Comparison of ENCODE assay signal across 19 cellular contexts in the genomic region with DNA sequence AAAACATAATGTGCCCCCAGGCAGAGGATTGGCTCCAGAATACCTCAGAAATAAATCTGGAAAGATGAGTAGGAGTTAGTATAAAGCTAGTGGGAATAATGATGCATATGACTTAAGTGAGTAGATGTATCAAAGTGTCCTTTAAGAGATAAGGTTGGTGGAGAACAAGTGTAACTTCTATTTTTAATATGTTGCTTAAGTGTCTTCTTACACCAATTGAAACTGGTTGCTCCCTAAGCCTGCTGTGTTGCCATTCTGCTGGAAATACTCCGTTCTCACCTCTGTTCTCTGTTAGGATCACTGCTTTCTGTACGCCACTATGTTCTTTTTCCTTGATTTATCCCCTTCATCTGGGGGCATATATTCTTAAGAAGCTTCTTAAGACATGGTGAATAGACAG.
DNase-seq lines count a peak whose midpoint lies in the region; ATAC-seq and TF ChIP-seq lines count a peak whose summit lies in the region.
"Had no signal": no experiment of that assay in that cellular context is flagged by ENCODE, and none has a peak within 500 bp of the region (broad histone marks: within the 10 kb centered on the region; RNA-seq: fewer than 3 reads in every experiment).

No MANE protein-coding gene starts in this region.

- intact Hi-C loops in Right ventricle myocardium superior (cut with DNase I) (no loop called here), left ventricle myocardium superior (cut with micrococcal nuclease) (no loop called here), Right ventricle myocardium inferior (cut with DNase I) (no loop called here), gastrocnemius medialis (cut with DNase I; ENCODE audit: low total_unique reads) (loop anchor here (1.0 to 2.0 kb wide), 2 partner anchors 150 to 185 kb away; no protein-coding TSS in a partner anchor)

- H3K4me3 ChIP-seq in right atrium auricular region (no peak overlapping the region), gastrocnemius medialis (no peak overlapping the region)
- H3K4me3 ChIP-seq: BLaER1, HAP-1 had no signal

- no peak for DNase-seq in Right ventricle myocardium superior
- DNase-seq in right atrium auricular region (ENCODE audit: low spot score), result no peak
- DNase-seq in left ventricle myocardium superior, result no peak
- no peak for DNase-seq in Right ventricle myocardium inferior (ENCODE audit: missing footprints)
- no peak for DNase-seq in gastrocnemius medialis
- DNase-seq in GM13977 (ENCODE audit: low spot score), result no peak
- no peak for DNase-seq in GM10266 (ENCODE audit: extremely low spot score)
- DNase-seq: Caco-2; CD4-positive, CD25-positive, alpha-beta regulatory T cell; CD8-positive, alpha-beta T cell; DMS153; EL; GDM1; GOT3; HFFc6 had no signal

- H3K36me3 ChIP-seq in right atrium auricular region, result no peaks in the 10 kb centered on the region
- H3K36me3 ChIP-seq in gastrocnemius medialis, result no peaks in the 10 kb centered on the region
- H3K36me3 ChIP-seq: BLaER1, HAP-1 had no signal

- TF ChIP-seq CTCF in right atrium auricular region (IDR thresholded peaks at IDR 0.05), result no peak
- no peak for TF ChIP-seq CTCF in gastrocnemius medialis (IDR thresholded peaks at IDR 0.05 in 4 of 5, conservative IDR thresholded peaks at IDR 0.05 in 1 of 5)
- TF ChIP-seq CTCF in GM13977 (IDR thresholded peaks at IDR 0.05; ENCODE audit: extremely low read depth, insufficient read depth, missing control alignments), result no peak
- TF ChIP-seq CTCF in GM10266 (IDR thresholded peaks at IDR 0.05; ENCODE audit: control insufficient read depth, insufficient read depth, low read depth, missing control alignments), result no peak

- ATAC-seq in Right ventricle myocardium superior (ENCODE audit: poor library complexity) (peak; percentile 31), left ventricle myocardium superior (peak; percentile 93), Right ventricle myocardium inferior (no peak), gastrocnemius medialis (peak; percentile 62 to 81)
- ATAC-seq: CD8-positive, alpha-beta T cell had no signal

- H3K27ac ChIP-seq in right atrium auricular region (no peak overlapping the region), gastrocnemius medialis (peak overlapping the region in 1 of 4 donors; percentile 2)
- H3K27ac ChIP-seq: 22Rv1, BLaER1, C4-2B had no signal

- in situ Hi-C loops in gastrocnemius medialis (cut with MboI; ENCODE audit: low sequenced_read_pairs in 4 of 4), result loop anchor here in 1 of 4 donors (25.0 kb wide), 1 partner anchor 172 kb away; no protein-coding TSS in a partner anchor
- in situ Hi-C loops in GM13977 (cut with MboI; ENCODE audit: low pct_unique_long_range_greater_than_20kb, low sequenced_read_pairs, unreplicated experiment), result no loop called here

- no peaks in the 10 kb centered on the region for H3K4me1 ChIP-seq in right atrium auricular region
- H3K4me1 ChIP-seq in gastrocnemius medialis, result peaks cover 7 to 12% of the 10 kb centered on the region in 2 donors
- H3K4me1 ChIP-seq: BLaER1, HAP-1 had no signal

- no peaks in the 10 kb centered on the region for H3K27me3 ChIP-seq in right atrium auricular region
- H3K27me3 ChIP-seq in gastrocnemius medialis, result no peaks in the 10 kb centered on the region
- H3K27me3 ChIP-seq: BLaER1 had no signal

- H3K9me3 ChIP-seq in right atrium auricular region (peaks cover 0 to 5% of the 10 kb centered on the region in 2 donors), gastrocnemius medialis (no peaks in the 10 kb centered on the region)
- H3K9me3 ChIP-seq: BLaER1, HAP-1 had no signal

- no peak for TF ChIP-seq POLR2A in gastrocnemius medialis (IDR thresholded peaks at IDR 0.05)
